In genomic region chr5:36457511-36458260, GRCh38 we compare ENCODE assay signal across 20 cellular contexts.
DNase-seq lines count a peak whose midpoint lies in the region; ATAC-seq and TF ChIP-seq lines count a peak whose summit lies in the region.
"Had no signal": no experiment of that assay in that cellular context is flagged by ENCODE, and none has a peak within 500 bp of the region (broad histone marks: within the 10 kb centered on the region; RNA-seq: fewer than 3 reads in every experiment).

No MANE protein-coding gene starts in this region.

- H3K9me3 ChIP-seq in mesenchymal stem cell (ENCODE audit: control insufficient read depth, low read length) (no peaks in the 10 kb centered on the region), psoas muscle (no peaks in the 10 kb centered on the region)
- H3K9me3 ChIP-seq: tibial artery had no signal

- no peak overlapping the region for H3K4me2 ChIP-seq in mesenchymal stem cell (ENCODE audit: low read length, poor library complexity, severe bottlenecking)

- no peak overlapping the region for H4K91ac ChIP-seq in mesenchymal stem cell (ENCODE audit: low read length)

- no peak overlapping the region for H4K8ac ChIP-seq in mesenchymal stem cell (ENCODE audit: low read length)

- H2BK12ac ChIP-seq in mesenchymal stem cell (ENCODE audit: low read length in 2 of 2): no peak overlapping the region

- H3K9me3 Mint-ChIP-seq in natural killer cell treated with Interleukin-12 subunit alpha and Interleukin-12 subunit beta and Interleukin-15 and Interleukin-18, amount 100 ng/mL, for 72 hours: no peaks in the 10 kb centered on the region
- H3K9me3 Mint-ChIP-seq: activated CD4-positive, alpha-beta T cell treated with anti-CD3 and anti-CD28 coated beads, Interleukin-2, amount 10 ng/mL, durations not matched to agents 7 days and 5 days; CD4-positive, alpha-beta T cell; nephron progenitor cell had no signal

- no peaks in the 10 kb centered on the region for H3K36me3 Mint-ChIP-seq in natural killer cell treated with Interleukin-12 subunit alpha and Interleukin-12 subunit beta and Interleukin-15 and Interleukin-18, amount 100 ng/mL, for 72 hours
- H3K36me3 Mint-ChIP-seq: stimulated activated memory B cell treated with anti-CD40 and anti-IgM and Interleukin-4, amounts not matched to agents 10 μg/mL and 1 μg/mL and 100 μg/mL, for 72 hours had no signal

- no peak overlapping the region for H3K4me3 ChIP-seq in AG10803 (ENCODE audit: low read length)
- no peak overlapping the region for H3K4me3 ChIP-seq in cardiac fibroblast (replicated peaks in 1 of 2; ENCODE audit: low read depth in 2 of 2, low read length in 2 of 2)
- H3K4me3 ChIP-seq in mesenchymal stem cell (ENCODE audit: insufficient read depth in 1 of 2, low read depth in 1 of 2, low read length in 2 of 2): no peak overlapping the region
- H3K4me3 ChIP-seq in psoas muscle: no peak overlapping the region
- H3K4me3 ChIP-seq: tibial artery had no signal

- WGBS in mesenchymal stem cell: 71% methylated on average over 2 of the region's 3 CpGs
- 55 to 61% (median 55%) methylated on average over 3 of the region's 3 CpGs for WGBS in psoas muscle, 3 donors

- no peak for ATAC-seq in natural killer cell treated with Interleukin-12 subunit alpha and Interleukin-12 subunit beta and Interleukin-15 and Interleukin-18, amount 100 ng/mL, for 72 hours
- ATAC-seq in HG02798 (IDR thresholded peaks at IDR 0.05; ENCODE audit: poor library complexity, unreplicated experiment) (no peak), psoas muscle (no peak)
- ATAC-seq: SK-N-SH treated with all-trans-retinoic acid at 6 μM for 48 hours; stimulated activated memory B cell treated with anti-CD40 and anti-IgM and Interleukin-4, amounts not matched to agents 10 μg/mL and 1 μg/mL and 100 μg/mL, for 72 hours had no signal

- H3K27ac Mint-ChIP-seq in natural killer cell treated with Interleukin-12 subunit alpha and Interleukin-12 subunit beta and Interleukin-15 and Interleukin-18, amount 100 ng/mL, for 72 hours: no peak overlapping the region
- H3K27ac Mint-ChIP-seq: activated CD4-positive, alpha-beta T cell treated with anti-CD3 and anti-CD28 coated beads, Interleukin-2, amount 10 ng/mL, durations not matched to agents 7 days and 5 days; CD4-positive, alpha-beta T cell; nephron progenitor cell; stimulated activated memory B cell treated with anti-CD40 and anti-IgM and Interleukin-4, amounts not matched to agents 10 μg/mL and 1 μg/mL and 100 μg/mL, for 72 hours had no signal

- H3K79me1 ChIP-seq in mesenchymal stem cell (replicated peaks; ENCODE audit: low read length, poor library complexity, severe bottlenecking): no peaks in the 10 kb centered on the region

- peaks cover 6 to 7% of the 10 kb centered on the region in 2 donors for H3K4me1 Mint-ChIP-seq in natural killer cell treated with Interleukin-12 subunit alpha and Interleukin-12 subunit beta and Interleukin-15 and Interleukin-18, amount 100 ng/mL, for 72 hours (ENCODE audit: low read depth in 2 of 2)
- H3K4me1 Mint-ChIP-seq: nephron progenitor cell had no signal

- H3K4me1 ChIP-seq in mesenchymal stem cell (ENCODE audit: control insufficient read depth, insufficient read depth, low read depth, low read length) (peaks cover 3% of the 10 kb centered on the region), psoas muscle (no peaks in the 10 kb centered on the region)

- no peak overlapping the region for H3K14ac ChIP-seq in mesenchymal stem cell (ENCODE audit: low read length in 2 of 2)

- no peak overlapping the region for H2AFZ ChIP-seq in mesenchymal stem cell (ENCODE audit: low read depth, low read length)

- H2BK15ac ChIP-seq in mesenchymal stem cell (ENCODE audit: low read depth, poor library complexity, severe bottlenecking): no peak overlapping the region

- peak overlapping the region; percentile 89 for H2AK5ac ChIP-seq in mesenchymal stem cell (ENCODE audit: low read length, severe bottlenecking)

- no peak overlapping the region for H3K23ac ChIP-seq in mesenchymal stem cell (ENCODE audit: low read length in 2 of 2)

- peaks cover 6 to 21% of the 10 kb centered on the region in 2 donors for H3K27me3 Mint-ChIP-seq in natural killer cell treated with Interleukin-12 subunit alpha and Interleukin-12 subunit beta and Interleukin-15 and Interleukin-18, amount 100 ng/mL, for 72 hours

- H3K9ac ChIP-seq in mesenchymal stem cell (ENCODE audit: low read length): no peak overlapping the region

- H3K36me3 ChIP-seq in mesenchymal stem cell (ENCODE audit: control insufficient read depth in 1 of 2, insufficient read depth in 2 of 2, low read depth in 1 of 2, low read length in 2 of 2) (no peaks in the 10 kb centered on the region), psoas muscle (ENCODE audit: insufficient read depth in 1 of 2, low read depth in 1 of 2) (no peaks in the 10 kb centered on the region)
- H3K36me3 ChIP-seq: tibial artery had no signal

- no peaks in the 10 kb centered on the region for H3K27me3 ChIP-seq in mesenchymal stem cell (ENCODE audit: control insufficient read depth in 1 of 2, insufficient read depth in 1 of 2, low read length in 2 of 2)
- H3K27me3 ChIP-seq in psoas muscle (ENCODE audit: insufficient read depth in 3 of 3, low read length in 2 of 3): no peaks in the 10 kb centered on the region
- H3K27me3 ChIP-seq: tibial artery had no signal

- no peak for TF ChIP-seq CTCF in AG10803 (conservative IDR thresholded peaks at IDR 0.05; ENCODE audit: low read length)
- no peak for TF ChIP-seq CTCF in cardiac fibroblast (IDR thresholded peaks at IDR 0.05; ENCODE audit: low read depth, low read length)
- TF ChIP-seq CTCF in psoas muscle (IDR thresholded peaks at IDR 0.05): no peak

- H3K4ac ChIP-seq in mesenchymal stem cell (ENCODE audit: low read depth in 1 of 2, low read length in 2 of 2): no peak overlapping the region

- no peak overlapping the region for H3K18ac ChIP-seq in mesenchymal stem cell (ENCODE audit: low read depth in 1 of 2, low read length in 2 of 2)

- H2BK120ac ChIP-seq in mesenchymal stem cell (ENCODE audit: low read depth, low read length): no peak overlapping the region

- H3K27ac ChIP-seq in mesenchymal stem cell (ENCODE audit: low read length, poor library complexity, severe bottlenecking) (peak overlapping the region; percentile 67), psoas muscle (no peak overlapping the region)
- H3K27ac ChIP-seq: tibial artery had no signal

- intact Hi-C loops in psoas muscle (cut with DNase I): no loop called here

- no peak overlapping the region for H3K4me3 Mint-ChIP-seq in natural killer cell treated with Interleukin-12 subunit alpha and Interleukin-12 subunit beta and Interleukin-15 and Interleukin-18, amount 100 ng/mL, for 72 hours
- H3K4me3 Mint-ChIP-seq: activated CD4-positive, alpha-beta T cell treated with anti-CD3 and anti-CD28 coated beads, Interleukin-2, amount 10 ng/mL, durations not matched to agents 7 days and 5 days; CD4-positive, alpha-beta T cell; nephron progenitor cell; stimulated activated memory B cell treated with anti-CD40 and anti-IgM and Interleukin-4, amounts not matched to agents 10 μg/mL and 1 μg/mL and 100 μg/mL, for 72 hours had no signal

- H2BK5ac ChIP-seq in mesenchymal stem cell (ENCODE audit: low read depth, low read length, poor library complexity, severe bottlenecking): no peak overlapping the region

- DNase-seq in AG10803 (ENCODE audit: low read depth) (peak; percentile 91), M059J (ENCODE audit: low read depth) (peak; percentile 83), cardiac fibroblast (ENCODE audit: low read depth in 2 of 2) (peak; percentile 61 to 70), mesenchymal stem cell (no peak), SHP77 treated with DMSO at 0.1 percent for 48 hours (lab: John Stamatoyannopoulos, UW) (no peak), psoas muscle (no peak)
- no peak for DNase-seq in natural killer cell treated with Interleukin-12 subunit alpha and Interleukin-12 subunit beta and Interleukin-15 and Interleukin-18, amount 100 ng/mL, for 72 hours (ENCODE audit: low spot score)
- DNase-seq: activated CD4-positive, alpha-beta T cell treated with anti-CD3 and anti-CD28 coated beads, Interleukin-2, amount 10 ng/mL, durations not matched to agents 7 days and 5 days; activated naive CD4-positive, alpha-beta T cell; aorta; CD4-positive, alpha-beta T cell; cortex of kidney; DMS79 treated with DMSO at 0.1 percent for 48 hours; NCI-H2081; NCI-H524 treated with DMSO at 0.1 percent for 48 hours; nephron progenitor cell; tibial artery had no signal

Comparison
In these comparisons a context has a peak if more than half of its experiments do, and no peak if none do; other contexts are left out.
1. DNase-seq: peak in AG10803 (single experiment), M059J (single experiment) and cardiac fibroblast (2 of 2); none in mesenchymal stem cell (single experiment), natural killer cell treated with Interleukin-12 subunit alpha and Interleukin-12 subunit beta and Interleukin-15 and Interleukin-18, amount 100 ng/mL, for 72 hours (single experiment), SHP77 treated with DMSO at 0.1 percent for 48 hours (single experiment) and psoas muscle (0 of 2).